ENCODE assay signal across 32 cellular contexts in genomic region chr15:29972051-29972450, GRCh38.
"Had no signal": no experiment of that assay in that cellular context is flagged by ENCODE, and none has a peak within 500 bp of the region (broad histone marks: within the 10 kb centered on the region; RNA-seq: fewer than 3 reads in every experiment).

No MANE protein-coding gene starts in this region.

- H3K4me1 Mint-ChIP-seq: activated B cell treated with CpG ODN at 0.5 μM for 24 hours; activated T-helper 17 cell treated with anti-CD3 and anti-CD28 coated beads, Interleukin-2, amount 50 U/mL, for 72 hours; endodermal cell; T-helper 17 cell had no signal

- H3K4me3 ChIP-seq: cardiac muscle cell, colonic mucosa, gastroesophageal sphincter, heart right ventricle had no signal

- H3K9me3 Mint-ChIP-seq: activated CD8-positive, alpha-beta T cell treated with anti-CD3 and anti-CD28 coated beads for 36 hours; activated T-helper 17 cell treated with anti-CD3 and anti-CD28 coated beads, Interleukin-2, amount 50 U/mL, for 72 hours; T-helper 2 cell treated with Interferon-gamma antibody and Interleukin-4, amounts not matched to agents 5 μg/mL and 100 μg/mL, for 36 hours had no signal

- H3K9me3 ChIP-seq: colonic mucosa had no signal

- H3K36me3 ChIP-seq: brain microvascular endothelial cell, cardiac muscle cell, colonic mucosa, gastroesophageal sphincter, heart right ventricle, WERI-Rb-1 had no signal

- H3K4me1 ChIP-seq: colonic mucosa had no signal

- H3K36me3 Mint-ChIP-seq: activated naive CD8-positive, alpha-beta T cell had no signal

- H3K27me3 ChIP-seq: brain microvascular endothelial cell had no signal

- ATAC-seq: activated CD4-positive, CD25-positive, alpha-beta regulatory T cell treated with anti-CD3 and anti-CD28 coated beads, Interleukin-2, amount 50 U/mL, for 24 hours; activated CD8-positive, alpha-beta T cell treated with anti-CD3 and anti-CD28 coated beads for 36 hours; activated T-cell treated with anti-CD3 and anti-CD28 coated beads, Interleukin-2, amount 50 U/mL, for 4 hours; activated T-helper 17 cell treated with anti-CD3 and anti-CD28 coated beads, Interleukin-2, amount 50 U/mL, for 72 hours; gastroesophageal sphincter; heart right ventricle; T-helper 17 cell had no signal

- H3K27ac ChIP-seq: brain microvascular endothelial cell, cardiac muscle cell, colonic mucosa, gastroesophageal sphincter, heart right ventricle, WERI-Rb-1 had no signal

- DNase-seq: activated B cell treated with CpG ODN at 0.5 μM for 24 hours; activated CD4-positive, alpha-beta T cell treated with anti-CD3 and anti-CD28 coated beads for 48 hours; activated CD4-positive, alpha-beta T cell treated with anti-CD3 and anti-CD28 coated beads, Interleukin-2, amount 50 U/mL, for 1 hour; activated CD4-positive, alpha-beta T cell treated with anti-CD3 and anti-CD28 coated beads, Interleukin-2, amount 50 U/mL, for 48 hours; activated CD8-positive, alpha-beta memory T cell treated with anti-CD3 and anti-CD28 coated beads for 24 hours; activated CD8-positive, alpha-beta T cell treated with anti-CD3 and anti-CD28 coated beads for 36 hours; activated effector memory CD4-positive, alpha-beta T cell treated with Interleukin-2 at 50 U/mL for 16 hours; activated gamma-delta T cell treated with Interleukin-2 at 50 U/mL for 16 hours; activated naive CD4-positive, alpha-beta T cell treated with anti-CD3 and anti-CD28 coated beads, Interleukin-2, amount 50 U/mL, for 16 hours; activated naive CD4-positive, alpha-beta T cell treated with Interleukin-2 at 50 U/mL for 16 hours; activated T-cell treated with anti-CD3 and anti-CD28 coated beads, Interleukin-2, amount 50 U/mL, for 4 hours; amniotic stem cell; anterior cingulate cortex; brain microvascular endothelial cell; central memory CD4-positive, alpha-beta T cell; cerebellar nuclear complex; colonic mucosa; effector memory CD4-positive, alpha-beta T cell; endodermal cell; erythroblast; foreskin melanocyte; heart right ventricle; T-helper 1 cell; T-helper 17 cell; T1000; WERI-Rb-1 had no signal

- H3K27ac Mint-ChIP-seq: activated B cell treated with CpG ODN at 0.5 μM for 24 hours; activated CD8-positive, alpha-beta T cell treated with anti-CD3 and anti-CD28 coated beads for 36 hours; activated naive CD8-positive, alpha-beta T cell; activated T-helper 17 cell treated with anti-CD3 and anti-CD28 coated beads, Interleukin-2, amount 50 U/mL, for 72 hours; endodermal cell; T-helper 17 cell; T-helper 2 cell treated with Interferon-gamma antibody and Interleukin-4, amounts not matched to agents 5 μg/mL and 100 μg/mL, for 36 hours had no signal

- H3K4me3 Mint-ChIP-seq: activated B cell treated with CpG ODN at 0.5 μM for 24 hours; activated CD8-positive, alpha-beta T cell treated with anti-CD3 and anti-CD28 coated beads for 36 hours; activated naive CD8-positive, alpha-beta T cell; activated T-cell treated with anti-CD3 and anti-CD28 coated beads, Interleukin-2, amount 50 U/mL, for 4 hours; activated T-helper 17 cell treated with anti-CD3 and anti-CD28 coated beads, Interleukin-2, amount 50 U/mL, for 72 hours; endodermal cell; T-helper 17 cell; T-helper 2 cell treated with Interferon-gamma antibody and Interleukin-4, amounts not matched to agents 5 μg/mL and 100 μg/mL, for 36 hours had no signal
